Comparison of ENCODE assay signal across 7 cellular contexts in the genomic region with DNA sequence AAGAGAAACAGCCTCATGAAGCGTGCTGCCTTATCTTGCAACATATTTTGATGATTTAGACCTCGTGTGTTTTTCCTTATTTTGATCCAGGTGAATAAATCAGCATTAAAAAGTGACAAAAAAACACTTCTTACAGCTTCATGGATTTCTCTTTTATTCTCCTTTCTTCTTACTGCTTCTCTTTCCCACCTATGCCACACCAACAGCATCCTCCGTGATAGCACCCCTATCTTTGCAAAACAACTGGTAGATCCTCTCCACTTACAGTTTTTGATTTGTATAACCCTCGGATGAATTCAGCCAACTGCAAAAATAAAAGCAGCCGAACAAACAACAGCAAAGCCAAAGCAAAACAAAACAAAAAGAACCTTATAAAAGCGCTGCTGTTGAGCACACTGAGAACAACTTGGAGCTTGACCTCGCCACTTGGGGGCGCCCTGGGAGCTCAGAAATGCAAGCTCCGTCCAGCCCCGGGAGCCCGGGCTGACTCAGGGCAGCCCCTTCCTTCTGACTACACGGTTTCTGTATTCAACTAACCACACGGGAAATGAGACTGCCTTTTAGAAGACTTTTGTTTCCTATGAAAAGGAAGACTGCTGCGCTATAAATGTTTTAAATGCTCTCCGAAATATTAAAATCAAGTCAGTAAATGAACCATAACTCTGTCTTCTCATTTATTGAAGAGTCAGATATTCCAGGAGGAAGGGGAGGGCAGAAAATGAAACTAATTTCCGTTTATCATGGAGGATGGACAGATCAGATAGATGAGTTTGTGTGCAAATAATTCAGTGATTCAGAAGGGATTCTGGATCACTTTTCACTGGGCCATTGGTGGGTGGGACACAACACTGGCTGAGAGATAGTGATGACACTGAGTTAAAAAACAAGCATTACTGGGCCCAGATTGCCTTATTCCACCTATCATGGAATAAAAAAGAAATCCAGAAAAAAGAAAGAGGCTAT.
DNase-seq lines count a peak whose midpoint lies in the region; ATAC-seq, FAIRE-seq and TF ChIP-seq lines count a peak whose summit lies in the region.
"Not testable (repeated sequence)": the region's sequence is repeated elsewhere in the genome, so short reads cannot be mapped to it uniquely, and the experiment has no call there.

No MANE protein-coding gene starts in this region.

- not testable (repeated sequence) for H3K27me3 Mint-ChIP-seq in activated CD8-positive, alpha-beta T cell treated with anti-CD3 and anti-CD28 coated beads for 36 hours

- not testable (repeated sequence) for H2AFZ ChIP-seq in HepG2 (ENCODE audit: low read length)

- not testable (repeated sequence) for H3K36me3 Mint-ChIP-seq in activated CD8-positive, alpha-beta T cell treated with anti-CD3 and anti-CD28 coated beads for 36 hours (ENCODE audit: low read depth)

- TF ChIP-seq EP300 in HepG2 (IDR thresholded peaks at IDR 0.05; ENCODE audit: low read depth in 2 of 2, low read length in 2 of 2); HepG2 (CRISPR knock-in tag; IDR thresholded peaks at IDR 0.05; ENCODE audit: borderline replicate concordance): not testable (repeated sequence)

- H3K4me2 ChIP-seq in HepG2 (ENCODE audit: low read depth, low read length): not testable (repeated sequence)

- TF ChIP-seq RAD21 in HepG2 (CRISPR knock-in tag; IDR thresholded peaks at IDR 0.05): not testable (repeated sequence)

- not testable (repeated sequence) for H3K9me3 Mint-ChIP-seq in activated CD8-positive, alpha-beta T cell treated with anti-CD3 and anti-CD28 coated beads for 36 hours

- CTCF ChIA-PET in activated CD8-positive, alpha-beta T cell treated with anti-CD3 and anti-CD28 coated beads for 36 hours (lab: Charles Lee); HepG2 (lab: Yijun Ruan, JAX; ENCODE audit: low intra/inter-chr PET ratio, low total read pairs): not testable (repeated sequence)

- H3K79me2 ChIP-seq in HepG2 (ENCODE audit: insufficient read depth, low read length): not testable (repeated sequence)

- H3K27ac ChIP-seq in HepG2 (ENCODE audit: extremely low read length, insufficient read depth, low read length): not testable (repeated sequence)

- H3K4me1 Mint-ChIP-seq in activated CD8-positive, alpha-beta T cell treated with anti-CD3 and anti-CD28 coated beads for 36 hours (ENCODE audit: low read depth): not testable (repeated sequence)

- ATAC-seq in GM18858 (IDR thresholded peaks at IDR 0.05; ENCODE audit: unreplicated experiment) (peak; percentile 82), HG02571 (IDR thresholded peaks at IDR 0.05; ENCODE audit: unreplicated experiment) (peak; percentile 99), HG03575 (IDR thresholded peaks at IDR 0.05; ENCODE audit: extremely low read depth, insufficient number of reproducible peaks, low FRiP score, unreplicated experiment) (peak; percentile 74), HepG2 (peak; percentile 99)
- ATAC-seq in activated CD8-positive, alpha-beta T cell treated with anti-CD3 and anti-CD28 coated beads for 36 hours: peak; percentile 100

- H3K36me3 ChIP-seq in bronchial epithelial cell (ENCODE audit: control insufficient read depth, insufficient read depth, low read length); HepG2 (replicated peaks in 1 of 2; ENCODE audit: control insufficient read depth in 1 of 2, insufficient read depth in 2 of 2, low read length in 2 of 2): not testable (repeated sequence)

- BruUV-seq in HepG2 (replicated peaks; lab: Mats Ljungman, UMichigan): not testable (repeated sequence)

- H3K9me3 ChIP-seq in HepG2 (ENCODE audit: low read length): not testable (repeated sequence)

- not testable (repeated sequence) for H3K27ac Mint-ChIP-seq in activated CD8-positive, alpha-beta T cell treated with anti-CD3 and anti-CD28 coated beads for 36 hours

- H3K4me3 ChIP-seq in bronchial epithelial cell (ENCODE audit: low read depth, low read length); HepG2 (replicated peaks in 1 of 3; ENCODE audit: insufficient read depth in 1 of 3, low read depth in 2 of 3, low read length in 3 of 3): not testable (repeated sequence)

- POLR2A ChIA-PET in activated CD8-positive, alpha-beta T cell treated with anti-CD3 and anti-CD28 coated beads for 36 hours (lab: Charles Lee); HepG2 (lab: Yijun Ruan, JAX): not testable (repeated sequence)

- in situ Hi-C loops in HepG2 (cut with HindIII; ENCODE audit: extremely low pct_ligation_motif_present, low pct_unique_long_range_greater_than_20kb): not testable (repeated sequence)

- WGBS in HepG2 (ENCODE audit: low lambda C conversion rate): 13% methylated on average over 11 of the region's 16 CpGs

- TF ChIP-seq CTCF in activated CD8-positive, alpha-beta T cell treated with anti-CD3 and anti-CD28 coated beads for 36 hours (IDR thresholded peaks at IDR 0.05): peak; percentile 37
- TF ChIP-seq CTCF in bronchial epithelial cell (IDR thresholded peaks at IDR 0.05; ENCODE audit: insufficient read depth, low read length, severe bottlenecking): peak; percentile 31
- TF ChIP-seq CTCF in HepG2 (CRISPR knock-in tag; IDR thresholded peaks at IDR 0.05): not testable (repeated sequence)

- not testable (repeated sequence) for H3K27me3 ChIP-seq in bronchial epithelial cell (ENCODE audit: control insufficient read depth, insufficient read depth, low read length); HepG2 (ENCODE audit: control insufficient read depth in 1 of 2, insufficient read depth in 2 of 2, low read length in 2 of 2)

- not testable (repeated sequence) for TF ChIP-seq POLR2A in HepG2 (IDR thresholded peaks at IDR 0.05; ENCODE audit: insufficient read depth in 1 of 2, low read depth in 2 of 2, low read length in 2 of 2)

- peak; percentile 96 for DNase-seq in activated CD8-positive, alpha-beta T cell treated with anti-CD3 and anti-CD28 coated beads for 36 hours
- DNase-seq in bronchial epithelial cell (ENCODE audit: low read depth); HepG2 (ENCODE audit: low spot score): not testable (repeated sequence)
- peak; percentile 93 to 96 for DNase-seq in stimulated activated CD4-positive, alpha-beta T cell treated with anti-CD3 and anti-CD28 coated beads, Interleukin-2, amount 100 ng/mL, for 24 hours

- not testable (repeated sequence) for H3K4me1 ChIP-seq in HepG2 (ENCODE audit: insufficient read depth, low read length)

- H3K4me3 Mint-ChIP-seq in activated CD8-positive, alpha-beta T cell treated with anti-CD3 and anti-CD28 coated beads for 36 hours: not testable (repeated sequence)

- intact Hi-C loops in activated CD8-positive, alpha-beta T cell treated with anti-CD3 and anti-CD28 coated beads for 36 hours (cut with micrococcal nuclease); HepG2 (cut with micrococcal nuclease; ENCODE audit: unreplicated experiment): not testable (repeated sequence)

- H4K20me1 ChIP-seq in HepG2 (ENCODE audit: insufficient read depth, low read length): not testable (repeated sequence)

- FAIRE-seq in bronchial epithelial cell (lab: Jason Lieb, UNC): peak; percentile 73
- peak; percentile 62 for FAIRE-seq in HepG2 (lab: Jason Lieb, UNC)

- H3K9ac ChIP-seq in HepG2 (ENCODE audit: insufficient read depth, low read depth, low read length): not testable (repeated sequence)

TF ChIP-seq in HepG2, 621 proteins besides CTCF, POLR2A, EP300 and RAD21:
- TF ChIP-seq STAG1 (CRISPR knock-in tag; IDR thresholded peaks at IDR 0.05): peak; percentile 73
